ENCODE assay signal across 24 cellular contexts in genomic region chr1:217136895-217137205, GRCh38.
DNase-seq lines count a peak whose midpoint lies in the region; ATAC-seq and TF ChIP-seq lines count a peak whose summit lies in the region.
"Had no signal": no experiment of that assay in that cellular context is flagged by ENCODE, and none has a peak within 500 bp of the region (broad histone marks: within the 10 kb centered on the region; RNA-seq: fewer than 3 reads in every experiment).

No MANE protein-coding gene starts in this region.

- H3K4me1 ChIP-seq in HUES6 (ENCODE audit: control insufficient read depth, insufficient read depth, low read length) (peaks cover 43% of the 10 kb centered on the region), ovary (ENCODE audit: insufficient read depth) (peaks cover 1% of the 10 kb centered on the region)
- H3K4me1 ChIP-seq: breast epithelium, SJCRH30 had no signal

- TF ChIP-seq EP300 in ovary (IDR thresholded peaks at IDR 0.05): no peak

- H3K4me3 ChIP-seq in HUES6 (ENCODE audit: low read depth, low read length) (peak overlapping the region; percentile 52), iPS-11a (ENCODE audit: low read depth, low read length) (peak overlapping the region; percentile 50), ovary (no peak overlapping the region)
- H3K4me3 ChIP-seq: SJCRH30 had no signal

- no peaks in the 10 kb centered on the region for H3K9me3 ChIP-seq in HUES6 (ENCODE audit: control insufficient read depth, insufficient read depth, low read depth, low read length)
- H3K9me3 ChIP-seq in ovary: no peaks in the 10 kb centered on the region
- H3K9me3 ChIP-seq: breast epithelium, gastroesophageal sphincter, right atrium auricular region, SJCRH30 had no signal

- H3K36me3 ChIP-seq in HUES6 (ENCODE audit: control insufficient read depth, insufficient read depth, low read length): no peaks in the 10 kb centered on the region
- H3K36me3 ChIP-seq in ovary: no peaks in the 10 kb centered on the region
- H3K36me3 ChIP-seq: breast epithelium, gastroesophageal sphincter, right atrium auricular region, SJCRH30 had no signal

- no peaks in the 10 kb centered on the region for H3K9me3 Mint-ChIP-seq in osteocyte (ENCODE audit: unreplicated experiment)
- H3K9me3 Mint-ChIP-seq: activated CD4-positive, alpha-beta memory T cell treated with anti-CD3 and anti-CD28 coated beads for 36 hours had no signal

- peaks cover 93% of the 10 kb centered on the region for H3K27me3 Mint-ChIP-seq in osteocyte (ENCODE audit: unreplicated experiment)

- no peaks in the 10 kb centered on the region for H3K36me3 Mint-ChIP-seq in osteocyte (ENCODE audit: unreplicated experiment)
- H3K36me3 Mint-ChIP-seq: CD4-positive, CD25-positive, alpha-beta regulatory T cell had no signal

- peaks cover 100% of the 10 kb centered on the region for H3K27me3 ChIP-seq in HUES6 (ENCODE audit: control insufficient read depth, insufficient read depth, low read length)
- no peaks in the 10 kb centered on the region for H3K27me3 ChIP-seq in ovary
- H3K27me3 ChIP-seq: right atrium auricular region, SJCRH30 had no signal

- H3K27ac Mint-ChIP-seq in osteocyte (ENCODE audit: unreplicated experiment): no peak overlapping the region
- H3K27ac Mint-ChIP-seq: activated CD4-positive, alpha-beta memory T cell treated with anti-CD3 and anti-CD28 coated beads for 36 hours; activated naive CD8-positive, alpha-beta T cell treated with anti-CD3 and anti-CD28 coated beads for 36 hours; CD4-positive, CD25-positive, alpha-beta regulatory T cell had no signal

- intact Hi-C loops in ovary (cut with DNase I): no loop called here

- TF ChIP-seq CTCF in osteocyte (IDR thresholded peaks at IDR 0.05): no peak
- no peak for TF ChIP-seq CTCF in ovary (IDR thresholded peaks at IDR 0.05)

- ATAC-seq in HG02798 (IDR thresholded peaks at IDR 0.05; ENCODE audit: poor library complexity, unreplicated experiment): no peak
- ATAC-seq: gastroesophageal sphincter, HCT116 had no signal

- H3K27ac ChIP-seq in HUES6 (ENCODE audit: low read depth, low read length): no peak overlapping the region
- H3K27ac ChIP-seq in ovary: no peak overlapping the region
- H3K27ac ChIP-seq: breast epithelium, gastroesophageal sphincter, right atrium auricular region, SJCRH30 had no signal

- peak overlapping the region; percentile 35 for H3K9ac ChIP-seq in HUES6 (ENCODE audit: low read length)

- TF ChIP-seq POLR2A in ovary (IDR thresholded peaks at IDR 0.05): no peak

- peaks cover 42% of the 10 kb centered on the region for H3K4me1 Mint-ChIP-seq in osteocyte (ENCODE audit: unreplicated experiment)

- DNase-seq in ELF-1 (ENCODE audit: low read depth, low spot score): peak; percentile 25
- no peak for DNase-seq in osteocyte (ENCODE audit: extremely low spot score, unreplicated experiment)
- no peak for DNase-seq in NCI-H128 (lab: John Stamatoyannopoulos, UW; ENCODE audit: unreplicated experiment)
- no peak for DNase-seq in SIG-M5 (lab: John Stamatoyannopoulos, UW)
- no peak for DNase-seq in ovary
- DNase-seq: activated CD4-positive, alpha-beta memory T cell treated with anti-CD3 and anti-CD28 coated beads for 36 hours; activated naive CD8-positive, alpha-beta T cell treated with anti-CD3 and anti-CD28 coated beads for 36 hours; activated T-cell treated with anti-CD3 and anti-CD28 coated beads, Interleukin-2, amount 50 U/mL, for 48 hours; CD4-positive, CD25-positive, alpha-beta regulatory T cell; mesenchymal stem cell; NCI-H1436; NCI-H2171; NCI-H748 treated with DMSO at 0.1 percent for 48 hours; OCI-M1; SJCRH30; stimulated activated naive CD4-positive, alpha-beta T cell treated with Interleukin-2 at 50 U/mL for 16 hours; T-helper 2 cell had no signal

- peak overlapping the region; percentile 83 for H3K4me3 Mint-ChIP-seq in osteocyte (ENCODE audit: unreplicated experiment)
- H3K4me3 Mint-ChIP-seq: activated CD4-positive, alpha-beta memory T cell treated with anti-CD3 and anti-CD28 coated beads for 36 hours; activated naive CD8-positive, alpha-beta T cell treated with anti-CD3 and anti-CD28 coated beads for 36 hours; CD4-positive, CD25-positive, alpha-beta regulatory T cell had no signal

- 30 to 44% (median 34%) methylated on average over 11 of the region's 11 CpGs for WGBS in ovary, 3 donors
